In genomic region chr19:1239796-1240737, GRCh38 we compare ENCODE assay signal across 8 cellular contexts. TPM values are rescaled to one million over a fixed set of nuclear protein-coding genes. Genes with fewer than 3 reads are reported as not detected.
A peak's percentile ranks its signal among the peaks of the same experiment; 100 is the strongest.
DNase-seq lines count a peak whose midpoint lies in the region; ATAC-seq and TF ChIP-seq lines count a peak whose summit lies in the region.

No MANE protein-coding gene starts in this region.

- peak; percentile 65 to 82 (median 65) for ATAC-seq in natural killer cell
- ATAC-seq in stimulated activated memory B cell treated with anti-CD40 and anti-IgM and Interleukin-4, amounts not matched to agents 10 μg/mL and 1 μg/mL and 100 μg/mL, for 72 hours = peak; percentile 61

- peak overlapping the region in 1 of 2 donors; percentile 86 for H3K27ac Mint-ChIP-seq in natural killer cell
- H3K27ac Mint-ChIP-seq in stimulated activated memory B cell treated with anti-CD40 and anti-IgM and Interleukin-4, amounts not matched to agents 10 μg/mL and 1 μg/mL and 100 μg/mL, for 72 hours = peak overlapping the region; percentile 52

- intact Hi-C loops in natural killer cell (cut with micrococcal nuclease) = loop anchor here (2.0 to 10.0 kb wide), 2 partner anchors 135 to 315 kb away; partner anchors contain the start of gene ARID3A

- DNase-seq in NCI-H1436 (lab: John Stamatoyannopoulos, UW) (peak; percentile 89), NCI-H1436 treated with DMSO at 0.1 percent for 48 hours (lab: John Stamatoyannopoulos, UW) (no peak), RPMI7951 (ENCODE audit: low read depth) (peak; percentile 83), fibroblast of mammary gland (ENCODE audit: low read depth) (peak; percentile 90), natural killer cell (peak; percentile 94)
- peak; percentile 84 for DNase-seq in Jurkat, Clone E6-1 (ENCODE audit: low read depth, low spot score)
- peak; percentile 70 to 98 for DNase-seq in activated T-helper 1 cell treated with anti-CD3 and anti-CD28 coated beads, Interleukin-2, amount 50 U/mL, for 16 hours (ENCODE audit: low read depth in 1 of 2, low spot score in 1 of 2)

- H3K36me3 Mint-ChIP-seq in natural killer cell = no peaks in the 10 kb centered on the region
- H3K36me3 Mint-ChIP-seq in stimulated activated memory B cell treated with anti-CD40 and anti-IgM and Interleukin-4, amounts not matched to agents 10 μg/mL and 1 μg/mL and 100 μg/mL, for 72 hours = no peaks in the 10 kb centered on the region

- H3K4me3 Mint-ChIP-seq in natural killer cell = peak overlapping the region; percentile 47
- peak overlapping the region; percentile 56 for H3K4me3 Mint-ChIP-seq in stimulated activated memory B cell treated with anti-CD40 and anti-IgM and Interleukin-4, amounts not matched to agents 10 μg/mL and 1 μg/mL and 100 μg/mL, for 72 hours

- peak; percentile 36 for TF ChIP-seq CTCF in fibroblast of mammary gland (conservative IDR thresholded peaks at IDR 0.05; ENCODE audit: control insufficient read depth, insufficient read depth, low read depth, low read length)
- peak; percentile 96 for TF ChIP-seq CTCF in natural killer cell (IDR thresholded peaks at IDR 0.05)

- no peaks in the 10 kb centered on the region for H3K9me3 Mint-ChIP-seq in natural killer cell
- no peaks in the 10 kb centered on the region for H3K9me3 Mint-ChIP-seq in stimulated activated memory B cell treated with anti-CD40 and anti-IgM and Interleukin-4, amounts not matched to agents 10 μg/mL and 1 μg/mL and 100 μg/mL, for 72 hours

- peak overlapping the region; percentile 76 for H3K4me3 ChIP-seq in Jurkat, Clone E6-1 (ENCODE audit: low read length)
- H3K4me3 ChIP-seq in fibroblast of mammary gland (ENCODE audit: control insufficient read depth, low read depth, low read length) = peak overlapping the region; percentile 29

- H3K4me1 Mint-ChIP-seq in natural killer cell = peaks cover 21 to 35% of the 10 kb centered on the region in 2 donors
- peaks cover 46% of the 10 kb centered on the region for H3K4me1 Mint-ChIP-seq in stimulated activated memory B cell treated with anti-CD40 and anti-IgM and Interleukin-4, amounts not matched to agents 10 μg/mL and 1 μg/mL and 100 μg/mL, for 72 hours

- peaks cover 10 to 14% of the 10 kb centered on the region in 2 donors for H3K27me3 Mint-ChIP-seq in natural killer cell (ENCODE audit: low read depth in 2 of 2)
- H3K27me3 Mint-ChIP-seq in stimulated activated memory B cell treated with anti-CD40 and anti-IgM and Interleukin-4, amounts not matched to agents 10 μg/mL and 1 μg/mL and 100 μg/mL, for 72 hours = peaks cover 22% of the 10 kb centered on the region

RNA-seq across cellular contexts. Expression of gene ATP5F1D, which starts 1.5 kb away (rescaled TPM):
- polyA plus RNA-seq in Jurkat, Clone E6-1 (2012; ENCODE audit: insufficient read depth, insufficient read length) = 286 TPM
- total RNA-seq in RPMI7951 (2014; rRNA removed; shearing (Covaris generic)) = 41.8 and 78.0 TPM in 2 replicates
- 100 to 1,000 TPM in 2 of 3 donors, 10 to 100 TPM in 1; 88.6 to 119 (median 104) TPM for total RNA-seq in natural killer cell

RNA-seq across cellular contexts. Expression of gene CBARP, which starts 2.3 kb away (rescaled TPM):
- polyA plus RNA-seq in Jurkat, Clone E6-1 (2012; ENCODE audit: insufficient read depth, insufficient read length) = 4.2 TPM
- 0.48 and 0.88 TPM in 2 replicates for total RNA-seq in RPMI7951 (2014; rRNA removed; shearing (Covaris generic))
- total RNA-seq in natural killer cell = under 1 TPM in 2 of 3 donors, not detected in 1; 0.14 to 0.41 TPM

RNA-seq across cellular contexts. Expression of gene MIDN, which starts 8.3 kb away (rescaled TPM):
- 29.9 TPM for polyA plus RNA-seq in Jurkat, Clone E6-1 (2012; ENCODE audit: insufficient read depth, insufficient read length)
- total RNA-seq in RPMI7951 (2014; rRNA removed; shearing (Covaris generic)) = 3.2 and 4.1 TPM in 2 replicates
- total RNA-seq in natural killer cell = 100 to 1,000 TPM; 296 to 367 (median 314) TPM

RNA-seq across cellular contexts. Expression of gene CIRBP, which starts 29.1 kb away (rescaled TPM):
- 253 TPM for polyA plus RNA-seq in Jurkat, Clone E6-1 (2012; ENCODE audit: insufficient read depth, insufficient read length)
- 44.2 and 66.8 TPM in 2 replicates for total RNA-seq in RPMI7951 (2014; rRNA removed; shearing (Covaris generic))
- 100 to 1,000 TPM; 410 to 454 (median 440) TPM for total RNA-seq in natural killer cell

RNA-seq across cellular contexts. Expression of gene STK11, which starts 34.5 kb away (rescaled TPM):
- 62.6 TPM for polyA plus RNA-seq in Jurkat, Clone E6-1 (2012; ENCODE audit: insufficient read depth, insufficient read length)
- total RNA-seq in RPMI7951 (2014; rRNA removed; shearing (Covaris generic)) = 19.8 and 34.9 TPM in 2 replicates
- 10 to 100 TPM; 51.5 to 61.1 (median 54.0) TPM for total RNA-seq in natural killer cell

Comparison
In these comparisons a context has a peak if more than half of its experiments do, and no peak if none do; other contexts are left out.
1. RNA of gene MIDN, which starts 8.3 kb away (total RNA-seq): 296 to 367 TPM in natural killer cell; 3.2 to 4.1 TPM in RPMI7951; every median in the first group is over 10 times any median in the second.